Comparison of ENCODE assay signal across 8 cellular contexts in genomic region chr20:62387219-62387913, GRCh38. TPM values are rescaled to one million over a fixed set of nuclear protein-coding genes. Genes with fewer than 3 reads are reported as not detected.
A peak's percentile ranks its signal among the peaks of the same experiment; 100 is the strongest.
DNase-seq lines count a peak whose midpoint lies in the region; ATAC-seq and TF ChIP-seq lines count a peak whose summit lies in the region.

No MANE protein-coding gene starts in this region.

- no peak for TF ChIP-seq CTCF in omental fat pad (IDR thresholded peaks at IDR 0.05)

- H3K4me3 ChIP-seq in CD8-positive, alpha-beta memory T cell (ENCODE audit: low read length), result peak overlapping the region; percentile 90
- peak overlapping the region; percentile 95 for H3K4me3 ChIP-seq in MG63
- peak overlapping the region; percentile 87 for H3K4me3 ChIP-seq in effector memory CD4-positive, alpha-beta T cell (ENCODE audit: insufficient read depth, low read depth, low read length, poor library complexity, severe bottlenecking)

- peaks cover 0 to 55% (median 4%) of the 10 kb centered on the region in 3 donors for H3K36me3 Mint-ChIP-seq in CD8-positive, alpha-beta memory T cell

- H3K9me3 Mint-ChIP-seq in CD8-positive, alpha-beta memory T cell, result no peaks in the 10 kb centered on the region

- peaks cover 44 to 58% (median 45%) of the 10 kb centered on the region in 3 donors for H3K4me1 Mint-ChIP-seq in CD8-positive, alpha-beta memory T cell

- CTCF ChIA-PET in CD8-positive, alpha-beta memory T cell (lab: Charles Lee), result interaction anchor here (1.0 to 1.8 kb wide), 2 partner anchors 23 to 85 kb away, joined by 5 read pairs; partner anchors contain the start of gene ADRM1

- peaks cover 32% of the 10 kb centered on the region for H3K4me1 ChIP-seq in CD8-positive, alpha-beta memory T cell (ENCODE audit: insufficient read depth, low read length)
- H3K4me1 ChIP-seq in effector memory CD4-positive, alpha-beta T cell (ENCODE audit: control insufficient read depth, insufficient read depth, low read length, poor library complexity, severe bottlenecking), result peaks cover 19% of the 10 kb centered on the region

- H3K27ac Mint-ChIP-seq in CD8-positive, alpha-beta memory T cell, result peak overlapping the region; percentile 90 to 98 (median 94)

- peak overlapping the region; percentile 90 to 97 (median 92) for H3K4me3 Mint-ChIP-seq in CD8-positive, alpha-beta memory T cell

- H3K9me3 ChIP-seq in CD8-positive, alpha-beta memory T cell (ENCODE audit: low read length), result no peaks in the 10 kb centered on the region
- no peaks in the 10 kb centered on the region for H3K9me3 ChIP-seq in MG63
- H3K9me3 ChIP-seq in effector memory CD4-positive, alpha-beta T cell (ENCODE audit: control insufficient read depth, low read length), result no peaks in the 10 kb centered on the region

- POLR2A ChIA-PET in CD8-positive, alpha-beta memory T cell (lab: Charles Lee), result interaction anchor here (1.0 to 1.5 kb wide), 2 partner anchors 20 to 409 kb away, joined by 4 read pairs; partner anchors contain the start of gene MRGBP

- H3K27me3 ChIP-seq in CD8-positive, alpha-beta memory T cell (ENCODE audit: insufficient read depth, low read length, poor library complexity, severe bottlenecking), result no peaks in the 10 kb centered on the region
- no peaks in the 10 kb centered on the region for H3K27me3 ChIP-seq in MG63
- H3K27me3 ChIP-seq in effector memory CD4-positive, alpha-beta T cell (replicated peaks; ENCODE audit: control insufficient read depth, insufficient read depth, low read length, poor library complexity, severe bottlenecking), result no peaks in the 10 kb centered on the region

- H3K27ac ChIP-seq in CD8-positive, alpha-beta memory T cell (ENCODE audit: low read depth, low read length), result peak overlapping the region; percentile 88
- peak overlapping the region; percentile 94 for H3K27ac ChIP-seq in effector memory CD4-positive, alpha-beta T cell (ENCODE audit: insufficient read depth, low read length, poor library complexity, severe bottlenecking)

- H3K36me3 ChIP-seq in CD8-positive, alpha-beta memory T cell (ENCODE audit: insufficient read depth, low read length), result peaks cover 9% of the 10 kb centered on the region
- H3K36me3 ChIP-seq in MG63, result peaks cover 61% of the 10 kb centered on the region
- H3K36me3 ChIP-seq in effector memory CD4-positive, alpha-beta T cell (ENCODE audit: control insufficient read depth, insufficient read depth, low read length), result peaks cover 14% of the 10 kb centered on the region

- ATAC-seq in omental fat pad (ENCODE audit: low FRiP score), result peak; percentile 8
- ATAC-seq in GM21367 (IDR thresholded peaks at IDR 0.05; ENCODE audit: unreplicated experiment), result no peak

- DNase-seq in CD8-positive, alpha-beta memory T cell, result no peak
- DNase-seq in MG63 (no peak), omental fat pad (ENCODE audit: low spot score) (no peak), NCI-H524 treated with DMSO at 0.1 percent for 48 hours (lab: John Stamatoyannopoulos, UW) (no peak), anterior cingulate cortex (lab: John Stamatoyannopoulos, UW) (no peak)
- no peak for DNase-seq in effector memory CD4-positive, alpha-beta T cell
- DNase-seq in central memory CD4-positive, alpha-beta T cell, result no peak

- no peaks in the 10 kb centered on the region for H3K27me3 Mint-ChIP-seq in CD8-positive, alpha-beta memory T cell

RNA-seq across cellular contexts. Expression of gene RPS21, which starts 0.5 kb away (rescaled TPM):
- total RNA-seq in CD8-positive, alpha-beta memory T cell, result 1,000 to 10,000 TPM; 2,034 to 2,072 TPM
- polyA plus RNA-seq in CD8-positive, alpha-beta memory T cell, result 2,161 TPM
- total RNA-seq in MG63 (2014; rRNA removed; shearing (Covaris generic); ENCODE audit: low replicate concordance), result 2,164 and 3,269 TPM in 2 replicates
- total RNA-seq in omental fat pad, result 1,000 to 10,000 TPM; 1,582 to 2,182 (median 2,056) TPM

RNA-seq across cellular contexts. Expression of gene CABLES2, which starts 19.7 kb away (rescaled TPM):
- total RNA-seq in CD8-positive, alpha-beta memory T cell, result 1 to 10 TPM; 8.6 to 9.2 TPM
- 3.2 TPM for polyA plus RNA-seq in CD8-positive, alpha-beta memory T cell
- 1.3 and 6.0 TPM in 2 replicates for total RNA-seq in MG63 (2014; rRNA removed; shearing (Covaris generic); ENCODE audit: low replicate concordance)
- 1 to 10 TPM; 1.5 to 2.8 (median 2.5) TPM for total RNA-seq in omental fat pad

RNA-seq across cellular contexts. Expression of gene LAMA5, which starts 20.3 kb away (rescaled TPM):
- under 1 TPM; 0.13 to 0.78 TPM for total RNA-seq in CD8-positive, alpha-beta memory T cell
- not detected for polyA plus RNA-seq in CD8-positive, alpha-beta memory T cell
- 12.8 and 22.2 TPM in 2 replicates for total RNA-seq in MG63 (2014; rRNA removed; shearing (Covaris generic); ENCODE audit: low replicate concordance)
- 100 to 1,000 TPM in 1 of 4 donors, 10 to 100 TPM in 3; 45.5 to 115 (median 62.5) TPM for total RNA-seq in omental fat pad

RNA-seq across cellular contexts. Expression of gene RBBP8NL, which starts 40.0 kb away (rescaled TPM):
- not detected for total RNA-seq in CD8-positive, alpha-beta memory T cell
- not detected for polyA plus RNA-seq in CD8-positive, alpha-beta memory T cell
- not detected in 2 replicates for total RNA-seq in MG63 (2014; rRNA removed; shearing (Covaris generic); ENCODE audit: low replicate concordance)
- not detected for total RNA-seq in omental fat pad
